Comparison of ENCODE assay signal across 8 cellular contexts in the genomic region with DNA sequence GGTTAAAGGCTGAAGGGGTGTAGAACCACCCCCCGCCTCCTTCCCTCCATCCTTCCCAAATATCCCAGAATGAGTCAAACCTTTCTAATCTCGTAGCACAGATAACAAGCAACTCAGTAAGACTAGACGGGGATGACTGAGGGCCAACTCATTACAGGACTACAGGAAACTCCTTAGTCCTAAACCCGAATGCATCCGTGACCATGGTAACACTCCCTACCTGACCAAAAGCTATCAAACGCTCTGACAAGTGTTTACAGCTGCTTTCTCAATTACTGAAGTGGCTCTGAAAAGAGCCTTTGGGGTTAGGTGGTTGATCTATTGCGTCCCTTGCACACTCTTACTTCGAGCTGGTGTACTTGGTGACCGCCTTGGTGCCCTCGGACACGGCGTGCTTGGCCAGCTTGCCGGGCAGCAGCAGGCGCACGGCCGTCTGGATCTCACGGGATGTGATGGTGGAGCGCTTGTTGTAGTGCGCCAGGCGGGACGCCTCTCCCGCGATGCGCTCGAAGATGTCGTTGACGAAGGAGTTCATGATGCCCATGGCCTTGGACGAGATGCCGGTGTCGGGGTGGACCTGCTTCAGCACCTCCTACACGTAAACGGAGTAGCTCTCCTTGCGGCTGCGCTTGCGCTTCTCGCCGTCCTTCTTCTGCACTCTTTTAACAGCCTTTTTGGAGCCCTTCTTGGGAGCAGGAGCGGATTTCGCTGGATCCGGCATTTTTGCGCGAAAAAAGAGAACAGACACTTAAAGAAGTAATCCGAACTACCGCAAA.
A peak's percentile ranks its signal among the peaks of the same experiment; 100 is the strongest.
DNase-seq lines count a peak whose midpoint lies in the region; ATAC-seq, FAIRE-seq and TF ChIP-seq lines count a peak whose summit lies in the region.
"Not testable (repeated sequence)": the region's sequence is repeated elsewhere in the genome, so short reads cannot be mapped to it uniquely, and the experiment has no call there.

No MANE protein-coding gene starts in this region.

- H3K9me3 ChIP-seq in A549; breast epithelium; iPS-15b (ENCODE audit: control insufficient read depth, insufficient read depth, low read length): not testable (repeated sequence)

- H3K27me3 ChIP-seq in breast epithelium; iPS-15b (ENCODE audit: control insufficient read depth, insufficient read depth, low read length): not testable (repeated sequence)

- not testable (repeated sequence) for H3K4me3 Mint-ChIP-seq in activated CD4-positive, alpha-beta T cell treated with anti-CD3 and anti-CD28 coated beads for 36 hours

- not testable (repeated sequence) for TF ChIP-seq POLR2A in A549 (IDR thresholded peaks at IDR 0.05; ENCODE audit: low read length); breast epithelium (IDR thresholded peaks at IDR 0.05)

- not testable (repeated sequence) for FAIRE-seq in A549 (lab: Jason Lieb, UNC)

- H3K4me1 Mint-ChIP-seq in activated CD4-positive, alpha-beta T cell treated with anti-CD3 and anti-CD28 coated beads for 36 hours: not testable (repeated sequence)

- not testable (repeated sequence) for H3K27me3 Mint-ChIP-seq in activated CD4-positive, alpha-beta T cell treated with anti-CD3 and anti-CD28 coated beads for 36 hours

- H3K9ac ChIP-seq in iPS-15b (ENCODE audit: low read depth, low read length): not testable (repeated sequence)

- CTCF ChIA-PET in A549 (lab: Yijun Ruan, JAX); activated CD4-positive, alpha-beta T cell treated with anti-CD3 and anti-CD28 coated beads for 36 hours (lab: Charles Lee): not testable (repeated sequence)

- peak; percentile 66 to 69 for ATAC-seq in A549
- peak; percentile 39 for ATAC-seq in activated CD4-positive, alpha-beta T cell treated with anti-CD3 and anti-CD28 coated beads for 36 hours
- ATAC-seq in stimulated activated naive CD8-positive, alpha-beta T cell treated with anti-CD3 and anti-CD28 coated beads, Interleukin-15, Interleukin-2, amounts not matched to agents 100 U/mL and 50 U/mL, for 24 hours: peak; percentile 26

- H3K4me2 ChIP-seq in A549: peak overlapping the region; percentile 56

- intact Hi-C loops in activated CD4-positive, alpha-beta T cell treated with anti-CD3 and anti-CD28 coated beads for 36 hours (cut with DNase I, micrococcal nuclease); breast epithelium (cut with DNase I; ENCODE audit: low total_unique reads): not testable (repeated sequence)

- not testable (repeated sequence) for TF ChIP-seq CTCF in A549 (IDR thresholded peaks at IDR 0.05); HFF-Myc (IDR thresholded peaks at IDR 0.05; ENCODE audit: low read depth, low read length, missing control alignments); breast epithelium (IDR thresholded peaks at IDR 0.05)

- not testable (repeated sequence) for H3K36me3 Mint-ChIP-seq in activated CD4-positive, alpha-beta T cell treated with anti-CD3 and anti-CD28 coated beads for 36 hours (ENCODE audit: low read depth)

- DNase-seq in A549 (ENCODE audit: low read depth in 1 of 2, low spot score in 1 of 2) (peak in 1 of 2 experiments; percentile 0), fibroblast of gingiva (ENCODE audit: low read depth) (peak; percentile 31), occipital lobe (lab: John Stamatoyannopoulos, UW) (peak; percentile 4)
- DNase-seq in HFF-Myc (ENCODE audit: extremely low read depth, low read depth); activated CD4-positive, alpha-beta T cell treated with anti-CD3 and anti-CD28 coated beads for 36 hours; breast epithelium (ENCODE audit: low spot score in 2 of 2); stimulated activated naive CD8-positive, alpha-beta T cell treated with anti-CD3 and anti-CD28 coated beads, Interleukin-15, Interleukin-2, amounts not matched to agents 100 U/mL and 50 U/mL, for 24 hours: not testable (repeated sequence)

- H3K4me1 ChIP-seq in A549; breast epithelium; iPS-15b (ENCODE audit: control insufficient read depth, insufficient read depth, low read length): not testable (repeated sequence)

- 0 out of 3 replicates have a peak overlapping the region, but pooled peaks have one; percentile 27 for H3K4me3 ChIP-seq in A549
- peak overlapping the region; percentile 32 for H3K4me3 ChIP-seq in HFF-Myc (replicated peaks; ENCODE audit: low read depth, low read length)
- H3K4me3 ChIP-seq in breast epithelium: peak overlapping the region; percentile 36 to 61 (median 48)
- peak overlapping the region; percentile 22 for H3K4me3 ChIP-seq in iPS-15b (ENCODE audit: low read depth, low read length)

- WGBS in A549 (ENCODE audit: missing lambda C conversion rate): 4% methylated on average over 5 of the region's 44 CpGs

- H3K9me3 Mint-ChIP-seq in activated CD4-positive, alpha-beta T cell treated with anti-CD3 and anti-CD28 coated beads for 36 hours (ENCODE audit: low read depth): not testable (repeated sequence)

- not testable (repeated sequence) for H3K36me3 ChIP-seq in breast epithelium; iPS-15b (ENCODE audit: control insufficient read depth, insufficient read depth, low read length)

- TF ChIP-seq EP300 in A549 (IDR thresholded peaks at IDR 0.05): not testable (repeated sequence)

- not testable (repeated sequence) for H3K27ac Mint-ChIP-seq in activated CD4-positive, alpha-beta T cell treated with anti-CD3 and anti-CD28 coated beads for 36 hours

- not testable (repeated sequence) for H3K27ac ChIP-seq in A549
- H3K27ac ChIP-seq in breast epithelium: peak overlapping the region; percentile 21 to 63

- TF ChIP-seq RAD21 in A549 (conservative IDR thresholded peaks at IDR 0.05 in 1 of 2, IDR thresholded peaks at IDR 0.05 in 1 of 2): not testable (repeated sequence)

- POLR2A ChIA-PET in A549 (lab: Yijun Ruan, JAX); activated CD4-positive, alpha-beta T cell treated with anti-CD3 and anti-CD28 coated beads for 36 hours (lab: Charles Lee): not testable (repeated sequence)
